11 cellular contexts compared by ENCODE assay signal in genomic region chr2:8441986-8442385, GRCh38.
DNase-seq lines count a peak whose midpoint lies in the region; ATAC-seq and TF ChIP-seq lines count a peak whose summit lies in the region.
"Had no signal": no experiment of that assay in that cellular context is flagged by ENCODE, and none has a peak within 500 bp of the region (broad histone marks: within the 10 kb centered on the region; RNA-seq: fewer than 3 reads in every experiment).

No MANE protein-coding gene starts in this region.

- H3K27me3 ChIP-seq in BLaER1 (no peaks in the 10 kb centered on the region), testis (no peaks in the 10 kb centered on the region), H7 (ENCODE audit: control insufficient read depth, insufficient read depth, low read length) (no peaks in the 10 kb centered on the region), aorta (ENCODE audit: control insufficient read depth in 1 of 2, insufficient read depth in 2 of 2, low read length in 1 of 2) (no peaks in the 10 kb centered on the region)

- H3K4me3 ChIP-seq in BLaER1 (no peak overlapping the region), testis (no peak overlapping the region), H7 (ENCODE audit: insufficient read depth, low read depth, low read length) (no peak overlapping the region), aorta (ENCODE audit: low read length in 2 of 2) (no peak overlapping the region)

- peak overlapping the region; percentile 58 for H3K4me2 ChIP-seq in BLaER1

- H3K27ac ChIP-seq in BLaER1 = no peak overlapping the region
- no peak overlapping the region for H3K27ac ChIP-seq in testis
- H3K27ac ChIP-seq in aorta (ENCODE audit: low read depth in 1 of 2, low read length in 2 of 2) = no peak overlapping the region
- H3K27ac ChIP-seq: WERI-Rb-1 had no signal

- no peak for TF ChIP-seq POLR2A in testis (IDR thresholded peaks at IDR 0.05)

- H3K9me3 ChIP-seq in BLaER1 (peaks cover 16% of the 10 kb centered on the region), testis (no peaks in the 10 kb centered on the region), aorta (ENCODE audit: control insufficient read depth, low read length) (no peaks in the 10 kb centered on the region)

- intact Hi-C loops in testis (cut with DNase I; ENCODE audit: low total_unique reads) = no loop called here
- intact Hi-C loops in aorta (cut with DNase I) = no loop called here

- H3K4me1 ChIP-seq in BLaER1 = peaks cover 71% of the 10 kb centered on the region
- no peaks in the 10 kb centered on the region for H3K4me1 ChIP-seq in testis
- H3K4me1 ChIP-seq in aorta (ENCODE audit: control insufficient read depth in 1 of 2, insufficient read depth in 2 of 2, low read length in 2 of 2) = peaks cover 0 to 2% of the 10 kb centered on the region in 2 donors

- TF ChIP-seq CTCF in testis (IDR thresholded peaks at IDR 0.05) = no peak

- peak; percentile 42 for DNase-seq in NOMO-1 treated with dmso at 0.1 percent for 144 hours (lab: John Stamatoyannopoulos, UW; ENCODE audit: unreplicated experiment)
- no peak for DNase-seq in testis
- no peak for DNase-seq in H7
- DNase-seq in NCI-H146 (lab: John Stamatoyannopoulos, UW) = no peak
- DNase-seq in aorta = no peak
- DNase-seq: NCI-H187 treated with DMSO at 0.1 percent for 48 hours; stimulated activated CD8-positive, alpha-beta memory T cell treated with anti-CD3 and anti-CD28 coated beads, Interleukin-4, amount 100 ng/mL, for 48 hours; WERI-Rb-1 had no signal

- no peak overlapping the region for H3K9ac ChIP-seq in BLaER1

- H3K36me3 ChIP-seq in BLaER1 (no peaks in the 10 kb centered on the region), testis (ENCODE audit: low read depth, missing control alignments) (no peaks in the 10 kb centered on the region), H7 (replicated peaks; ENCODE audit: control insufficient read depth, insufficient read depth, low read length) (no peaks in the 10 kb centered on the region), aorta (ENCODE audit: control insufficient read depth in 1 of 2, insufficient read depth in 2 of 2, low read length in 1 of 2) (no peaks in the 10 kb centered on the region)
- H3K36me3 ChIP-seq: WERI-Rb-1 had no signal

- no peaks in the 10 kb centered on the region for H4K20me1 ChIP-seq in BLaER1

- 76% methylated on average over 2 of the region's 2 CpGs for WGBS in testis, 2 donors
- 80 to 86% methylated on average over 2 of the region's 2 CpGs for WGBS in aorta, 2 donors

- peak; percentile 64 for ATAC-seq in GM19328 (IDR thresholded peaks at IDR 0.05; ENCODE audit: unreplicated experiment)
- peak; percentile 69 for ATAC-seq in HG02981 (IDR thresholded peaks at IDR 0.05; ENCODE audit: unreplicated experiment)
- no peak for ATAC-seq in aorta (ENCODE audit: low FRiP score)
